ENCODE assay signal across 10 cellular contexts in genomic region chr6:106702046-106702445, GRCh38.
DNase-seq lines count a peak whose midpoint lies in the region; ATAC-seq and TF ChIP-seq lines count a peak whose summit lies in the region.
"Had no signal": no experiment of that assay in that cellular context is flagged by ENCODE, and none has a peak within 500 bp of the region (broad histone marks: within the 10 kb centered on the region; RNA-seq: fewer than 3 reads in every experiment).

No MANE protein-coding gene starts in this region.

- H2AFZ ChIP-seq in parathyroid adenoma, result peak overlapping the region; percentile 44

- H3K36me3 ChIP-seq in parathyroid adenoma (ENCODE audit: control insufficient read depth, insufficient read depth, low read length), result peaks cover 2% of the 10 kb centered on the region

- ATAC-seq in HG02852 (IDR thresholded peaks at IDR 0.05; ENCODE audit: unreplicated experiment), result peak; percentile 50

- TF ChIP-seq CTCF in parathyroid adenoma (IDR thresholded peaks at IDR 0.05), result no peak

- no peaks in the 10 kb centered on the region for H3K9me3 ChIP-seq in parathyroid adenoma (ENCODE audit: control insufficient read depth, low read length)

- DNase-seq in NCI-H1092 (lab: John Stamatoyannopoulos, UW), result peak; percentile 40
- DNase-seq in NCI-H1092 treated with DMSO at 0.1 percent for 48 hours (lab: John Stamatoyannopoulos, UW), result no peak
- DNase-seq in NCI-H2029 (lab: John Stamatoyannopoulos, UW), result peak; percentile 66
- no peak for DNase-seq in stimulated activated CD4-positive, alpha-beta T cell treated with anti-CD3 and anti-CD28 coated beads, Interleukin-4, amount 100 ng/mL, for 24 hours
- DNase-seq in HuH-7.5 (ENCODE audit: low spot score), result no peak
- no peak for DNase-seq in NCI-H446 (lab: John Stamatoyannopoulos, UW)
- DNase-seq: dorsolateral prefrontal cortex, NCI-H82 had no signal

- H3K27ac ChIP-seq in parathyroid adenoma, result no peak overlapping the region
- H3K27ac ChIP-seq: dorsolateral prefrontal cortex had no signal

- H3K27me3 ChIP-seq in parathyroid adenoma (ENCODE audit: control insufficient read depth, insufficient read depth, low read length), result no peaks in the 10 kb centered on the region

- H3K9ac ChIP-seq in parathyroid adenoma, result no peak overlapping the region

- no peaks in the 10 kb centered on the region for H3K79me2 ChIP-seq in parathyroid adenoma

- H3K4me3 ChIP-seq in parathyroid adenoma (ENCODE audit: low read depth, low read length), result no peak overlapping the region
- H3K4me3 ChIP-seq: dorsolateral prefrontal cortex had no signal

- peak overlapping the region; percentile 53 for H3K4me2 ChIP-seq in parathyroid adenoma (ENCODE audit: low read length)

- peaks cover 7% of the 10 kb centered on the region for H3K4me1 ChIP-seq in parathyroid adenoma

Comparison
In these comparisons a context has a peak if more than half of its experiments do, and no peak if none do; other contexts are left out.
1. DNase-seq: peak in NCI-H1092 (single experiment) and NCI-H2029 (single experiment); none in NCI-H1092 treated with DMSO at 0.1 percent for 48 hours (single experiment), stimulated activated CD4-positive, alpha-beta T cell treated with anti-CD3 and anti-CD28 coated beads, Interleukin-4, amount 100 ng/mL, for 24 hours (single experiment), HuH-7.5 (single experiment) and NCI-H446 (0 of 2).